In genomic region chr1:12245733-12246132, GRCh38 we compare ENCODE assay signal across 29 cellular contexts. TPM values are rescaled to one million over a fixed set of nuclear protein-coding genes. Genes with fewer than 3 reads are reported as not detected.
DNase-seq lines count a peak whose midpoint lies in the region; ATAC-seq, FAIRE-seq and TF ChIP-seq lines count a peak whose summit lies in the region.
"Had no signal": no experiment of that assay in that cellular context is flagged by ENCODE, and none has a peak within 500 bp of the region (broad histone marks: within the 10 kb centered on the region; RNA-seq: fewer than 3 reads in every experiment).

No MANE protein-coding gene starts in this region.

- intact Hi-C loops in HepG2 (cut with micrococcal nuclease; ENCODE audit: unreplicated experiment) (no loop called here), right lobe of liver (cut with DNase I) (no loop called here), K562 (cut with micrococcal nuclease) (no loop called here)

- no peaks in the 10 kb centered on the region for H3K9me3 Mint-ChIP-seq in stimulated activated naive B cell treated with anti-CD40 and anti-IgM and Interleukin-4, amounts not matched to agents 10 μg/mL and 1 μg/mL and 100 μg/mL, for 72 hours
- H3K9me3 Mint-ChIP-seq: CD4-positive, alpha-beta T cell; H9; HFFc6 had no signal

- H3K4me1 Mint-ChIP-seq in stimulated activated naive B cell treated with anti-CD40 and anti-IgM and Interleukin-4, amounts not matched to agents 10 μg/mL and 1 μg/mL and 100 μg/mL, for 72 hours, result peaks cover 2 to 10% of the 10 kb centered on the region in 2 donors

- no peak for FAIRE-seq in HepG2 (lab: Jason Lieb, UNC)
- no peak for FAIRE-seq in K562 (lab: Jason Lieb, UNC)
- FAIRE-seq: D721Med, GM18507 had no signal

- no peaks in the 10 kb centered on the region for H3K9me1 ChIP-seq in K562 (ENCODE audit: control insufficient read depth, insufficient read depth, low read length)

- TF ChIP-seq POLR2A in HepG2 (IDR thresholded peaks at IDR 0.05; ENCODE audit: insufficient read depth in 1 of 2, low read depth in 2 of 2, low read length in 2 of 2) (no peak), right lobe of liver (IDR thresholded peaks at IDR 0.05) (no peak), K562 (conservative IDR thresholded peaks at IDR 0.05) (no peak)

- H3K4me3 ChIP-seq in HepG2 (replicated peaks in 1 of 3; ENCODE audit: insufficient read depth in 1 of 3, low read depth in 2 of 3, low read length in 3 of 3) (no peak overlapping the region), right lobe of liver (no peak overlapping the region), K562 (no peak overlapping the region)
- H3K4me3 ChIP-seq: BLaER1 treated with 17β-estradiol and CSF1 and Interleukin-3, amounts not matched to agents 10 nM and 100 nM; GM23248; PC-9; SJSA1 had no signal

- H3K27ac ChIP-seq in HepG2 (ENCODE audit: extremely low read length, insufficient read depth, low read length) (no peak overlapping the region), right lobe of liver (no peak overlapping the region), K562 (ENCODE audit: extremely low read depth, low read depth, low read length) (no peak overlapping the region; the same call in 2 of the 3 replicates)
- H3K27ac ChIP-seq: BLaER1 treated with 17β-estradiol and CSF1 and Interleukin-3, amounts not matched to agents 10 nM and 100 nM; GM23248; PC-9; SJSA1 had no signal

- H3K27me3 ChIP-seq in HepG2 (ENCODE audit: control insufficient read depth in 1 of 2, insufficient read depth in 2 of 2, low read length in 2 of 2) (no peaks in the 10 kb centered on the region), right lobe of liver (no peaks in the 10 kb centered on the region), K562 (ENCODE audit: control insufficient read depth in 2 of 2, insufficient read depth in 2 of 2, low read length in 2 of 2) (no peaks in the 10 kb centered on the region)
- H3K27me3 ChIP-seq: BLaER1 treated with 17β-estradiol and CSF1 and Interleukin-3, amounts not matched to agents 10 nM and 100 nM; SJSA1 had no signal

- H3K36me3 ChIP-seq in HepG2 (replicated peaks in 1 of 2; ENCODE audit: control insufficient read depth in 1 of 2, insufficient read depth in 2 of 2, low read length in 2 of 2) (peaks cover 9 to 39% of the 10 kb centered on the region in 2 experiments), right lobe of liver (peaks cover 0 to 71% (median 32%) of the 10 kb centered on the region in 4 donors), K562 (ENCODE audit: control insufficient read depth, insufficient read depth, low read length) (peaks cover 78% of the 10 kb centered on the region)

- H2AFZ ChIP-seq in HepG2 (ENCODE audit: low read length) (no peak overlapping the region), K562 (ENCODE audit: low read depth, low read length) (no peak overlapping the region)
- H2AFZ ChIP-seq: GM23248, PC-9 had no signal

- H3K27ac Mint-ChIP-seq in stimulated activated naive B cell treated with anti-CD40 and anti-IgM and Interleukin-4, amounts not matched to agents 10 μg/mL and 1 μg/mL and 100 μg/mL, for 72 hours, result peak overlapping the region; percentile 6
- H3K27ac Mint-ChIP-seq: CD4-positive, alpha-beta T cell; H9; HFFc6 had no signal

- TF ChIP-seq EP300 in HepG2 (IDR thresholded peaks at IDR 0.05; ENCODE audit: low read depth in 2 of 2, low read length in 2 of 2) (no peak), HepG2 (CRISPR knock-in tag; IDR thresholded peaks at IDR 0.05; ENCODE audit: borderline replicate concordance) (no peak), K562 (IDR thresholded peaks at IDR 0.05; ENCODE audit: low read length) (no peak)

- H3K4me2 ChIP-seq in HepG2 (ENCODE audit: low read depth, low read length), result no peak overlapping the region
- no peak overlapping the region for H3K4me2 ChIP-seq in K562 (ENCODE audit: insufficient read depth, low read length)
- H3K4me2 ChIP-seq: BLaER1 treated with 17β-estradiol and CSF1 and Interleukin-3, amounts not matched to agents 10 nM and 100 nM; PC-9 had no signal

- TF ChIP-seq CTCF in HepG2 (CRISPR knock-in tag; IDR thresholded peaks at IDR 0.05) (no peak), right lobe of liver (IDR thresholded peaks at IDR 0.05) (no peak), K562 (IDR thresholded peaks at IDR 0.05 in 2 of 3, conservative IDR thresholded peaks at IDR 0.05 in 1 of 3; ENCODE audit: insufficient read depth in 2 of 3, low read depth in 1 of 3, low read length in 3 of 3) (no peak)

- TF ChIP-seq RAD21 in HepG2 (CRISPR knock-in tag; IDR thresholded peaks at IDR 0.05), result no peak
- TF ChIP-seq RAD21 in K562 (CRISPR knock-in tag; conservative IDR thresholded peaks at IDR 0.05 in 1 of 2, IDR thresholded peaks at IDR 0.05 in 1 of 2), result no peak

- ATAC-seq in HepG2, result no peak
- ATAC-seq in right lobe of liver, result no peak
- no peak for ATAC-seq in K562
- ATAC-seq in stimulated activated naive B cell treated with anti-CD40 and anti-IgM and Interleukin-4, amounts not matched to agents 10 μg/mL and 1 μg/mL and 100 μg/mL, for 72 hours (replicated peaks), result no peak

- peaks cover 32 to 52% of the 10 kb centered on the region in 2 donors for H3K36me3 Mint-ChIP-seq in stimulated activated naive B cell treated with anti-CD40 and anti-IgM and Interleukin-4, amounts not matched to agents 10 μg/mL and 1 μg/mL and 100 μg/mL, for 72 hours

- CTCF ChIA-PET in HepG2 (lab: Yijun Ruan, JAX; ENCODE audit: low intra/inter-chr PET ratio, low total read pairs), result no interaction called here
- CTCF ChIA-PET in K562 (lab: Yijun Ruan, JAX; ENCODE audit: low intra/inter-chr PET ratio), result no interaction called here

- no TSS peak for BruUV-seq in HepG2 (replicated peaks; lab: Mats Ljungman, UMichigan)
- BruUV-seq in K562 (replicated peaks; lab: Mats Ljungman, UMichigan), result no TSS peak

- POLR2A ChIA-PET in HepG2 (lab: Yijun Ruan, JAX) (no interaction called here), K562 (lab: Yijun Ruan, JAX) (interaction anchor here (0.9 to 1.7 kb wide), 4 partner anchors 8 to 14 kb away, joined by 3 to 5 read pairs (median 4); no protein-coding TSS in a partner anchor)

- H4K20me1 ChIP-seq in HepG2 (ENCODE audit: insufficient read depth, low read length) (no peaks in the 10 kb centered on the region), K562 (replicated peaks; ENCODE audit: control insufficient read depth, insufficient read depth, low read length) (no peaks in the 10 kb centered on the region)

- in situ Hi-C loops in HepG2 (cut with HindIII; ENCODE audit: extremely low pct_ligation_motif_present, low pct_unique_long_range_greater_than_20kb) (no loop called here), K562 (cut with MboI) (no loop called here)

- H3K9me3 ChIP-seq in HepG2 (ENCODE audit: low read length) (no peaks in the 10 kb centered on the region), right lobe of liver (no peaks in the 10 kb centered on the region), K562 (replicated peaks; ENCODE audit: control insufficient read depth, insufficient read depth, low read depth, low read length) (no peaks in the 10 kb centered on the region)
- H3K9me3 ChIP-seq: BLaER1 treated with 17β-estradiol and CSF1 and Interleukin-3, amounts not matched to agents 10 nM and 100 nM; SJSA1 had no signal

- DNase-seq in HepG2 (ENCODE audit: low spot score) (no peak), right lobe of liver (no peak), K562 (ENCODE audit: extremely low read depth in 1 of 4, low spot score in 3 of 4) (no peak), activated T-cell treated with anti-CD3 and anti-CD28 coated beads for 4 hours (no peak), DMS79 (lab: John Stamatoyannopoulos, UW) (no peak), ecto neural progenitor cell (ENCODE audit: low spot score) (no peak)
- DNase-seq in stimulated activated naive B cell treated with anti-CD40 and anti-IgM and Interleukin-4, amounts not matched to agents 10 μg/mL and 1 μg/mL and 100 μg/mL, for 72 hours, result no peak
- no peak for DNase-seq in stimulated activated CD4-positive, alpha-beta T cell treated with anti-CD3 and anti-CD28 coated beads, Interleukin-2, amount 100 ng/mL, for 48 hours
- DNase-seq: 8988T; CD4-positive, alpha-beta T cell; H9; HFFc6; KG1; NCI-H1048; NCI-H1417; NCI-H1694; NCI-H2029 treated with DMSO at 0.1 percent for 48 hours; NCI-H446 treated with DMSO at 0.1 percent for 48 hours; NCI-H526; NCI-H82; NK-92 treated with Interleukin-12 subunit alpha and Interleukin-12 subunit beta, amount 100 ng/mL, for 24 hours; PC-9; Right ventricle myocardium superior; RPMI8226 had no signal

- H3K4me3 Mint-ChIP-seq in stimulated activated naive B cell treated with anti-CD40 and anti-IgM and Interleukin-4, amounts not matched to agents 10 μg/mL and 1 μg/mL and 100 μg/mL, for 72 hours, result no peak overlapping the region
- H3K4me3 Mint-ChIP-seq: CD4-positive, alpha-beta T cell; H9; HFFc6 had no signal

- H3K4me1 ChIP-seq in HepG2 (ENCODE audit: insufficient read depth, low read length) (no peaks in the 10 kb centered on the region), right lobe of liver (no peaks in the 10 kb centered on the region), K562 (replicated peaks in 1 of 2; ENCODE audit: control insufficient read depth in 2 of 2, insufficient read depth in 2 of 2, low read length in 2 of 2) (no peaks in the 10 kb centered on the region)
- H3K4me1 ChIP-seq: SJSA1 had no signal

- H3K79me2 ChIP-seq in HepG2 (ENCODE audit: insufficient read depth, low read length) (no peaks in the 10 kb centered on the region), K562 (ENCODE audit: control insufficient read depth, insufficient read depth, low read length) (no peaks in the 10 kb centered on the region)

- no peaks in the 10 kb centered on the region for H3K27me3 Mint-ChIP-seq in stimulated activated naive B cell treated with anti-CD40 and anti-IgM and Interleukin-4, amounts not matched to agents 10 μg/mL and 1 μg/mL and 100 μg/mL, for 72 hours
- H3K27me3 Mint-ChIP-seq: CD4-positive, alpha-beta T cell had no signal

- H3K9ac ChIP-seq in HepG2 (ENCODE audit: insufficient read depth, low read depth, low read length), result no peak overlapping the region
- H3K9ac ChIP-seq in K562 (ENCODE audit: insufficient read depth in 1 of 2, low read depth in 2 of 2, low read length in 2 of 2), result no peak overlapping the region
- H3K9ac ChIP-seq: GM23248 had no signal

RNA-seq across cellular contexts. Expression of gene VPS13D, which starts 15.9 kb away (rescaled TPM):
- total RNA-seq in HepG2 (2016; rRNA removed; fragmentation: Illumina TruSeq; extraction: Trizol), result 13.9 and 14.2 TPM in 2 replicates
- total RNA-seq in HepG2 (2016; cell fraction: cytosol; rRNA removed; fragmentation: Illumina TruSeq; extraction: Trizol; ENCODE audit: low read depth), result 5.8 and 6.7 TPM in 2 replicates
- 10.6 and 11.0 TPM in 2 replicates for total RNA-seq in HepG2 (2016; cell fraction: insoluble cytoplasmic fraction; rRNA removed; fragmentation: Illumina TruSeq; extraction: Trizol)
- 4.5 and 5.9 TPM in 2 replicates for total RNA-seq in HepG2 (2016; cell fraction: membrane; rRNA removed; fragmentation: Illumina TruSeq; extraction: Trizol)
- total RNA-seq in HepG2 (2016; cell fraction: nucleus; rRNA removed; fragmentation: Illumina TruSeq; extraction: Trizol), result 20.5 and 26.2 TPM in 2 replicates
- 8.6 and 9.2 TPM in 2 replicates for polyA plus RNA-seq in HepG2 (2011; rRNA removed)
- 7.0 and 8.7 TPM in 2 replicates for polyA plus RNA-seq in HepG2 (2011; cell fraction: cytosol; rRNA removed)
- polyA plus RNA-seq in HepG2 (2011; cell fraction: nucleus; rRNA removed), result 16.7 and 19.0 TPM in 2 replicates
- 7.3 and 7.6 TPM in 2 replicates for polyA plus RNA-seq in HepG2 (2012)
- 0.57 and 0.77 TPM in 2 replicates for polyA plus RNA-seq in HepG2 (2016; cell fraction: cytosol; fragmentation: Illumina TruSeq; extraction: Trizol; ENCODE audit: low read depth)
- polyA plus RNA-seq in HepG2 (2016; cell fraction: insoluble cytoplasmic fraction; fragmentation: Illumina TruSeq; extraction: Trizol; ENCODE audit: low read depth), result 7.9 and 10.6 TPM in 2 replicates
- polyA plus RNA-seq in HepG2 (2016; cell fraction: membrane; fragmentation: Illumina TruSeq; extraction: Trizol; ENCODE audit: low read depth), result 1.4 and 1.5 TPM in 2 replicates
- polyA plus RNA-seq in HepG2 (2016; cell fraction: nucleus; fragmentation: Illumina TruSeq; extraction: Trizol; ENCODE audit: insufficient read depth, low read depth), result 10.4 and 11.0 TPM in 2 replicates
- polyA minus RNA-seq in HepG2 (2011; rRNA and poly(A)+ RNA removed; ENCODE audit: low replicate concordance), result 26.2 and 54.8 TPM in 2 replicates
- polyA minus RNA-seq in HepG2 (2011; cell fraction: cytosol; rRNA and poly(A)+ RNA removed), result 11.6 and 12.3 TPM in 2 replicates
- polyA minus RNA-seq in HepG2 (2011; cell fraction: nucleus; rRNA and poly(A)+ RNA removed), result 52.4 and 72.0 TPM in 2 replicates
- total RNA-seq in right lobe of liver, result 10 to 100 TPM; 25.9 to 36.9 (median 30.8) TPM
- 242 and 510 TPM in 2 replicates for total RNA-seq in K562 (2011; cell fraction: chromatin; rRNA removed; ENCODE audit: low replicate concordance)
- 134 and 184 TPM in 2 replicates for total RNA-seq in K562 (2011; cell fraction: nucleolus; rRNA removed)
- total RNA-seq in K562 (2011; cell fraction: nucleoplasm; rRNA removed), result 201 and 203 TPM in 2 replicates
- 31.7 and 34.0 TPM in 2 replicates for total RNA-seq in K562 (2014; rRNA removed)
- 46.5 and 48.1 TPM in 2 replicates for total RNA-seq in K562 (2014; rRNA removed; fragmentation: Illumina TruSeq; extraction: Trizol)
- total RNA-seq in K562 (2015; rRNA removed; fragmentation: Illumina TruSeq; extraction: Trizol), result 36.6 and 38.5 TPM in 2 replicates
- 47.2 and 50.0 TPM in 2 replicates for total RNA-seq in K562 (2021)
- 50.3 and 51.5 TPM in 2 replicates for polyA plus RNA-seq in K562 (2011; rRNA removed)
- 24.7 and 32.9 TPM in 2 replicates for polyA plus RNA-seq in K562 (2011; cell fraction: cytosol; rRNA removed)
- polyA plus RNA-seq in K562 (2011; cell fraction: nucleus; rRNA removed), result 80.4 and 87.5 TPM in 2 replicates
- 21.3 and 30.8 TPM in 2 replicates for polyA plus RNA-seq in K562 (2012)
- 41.3 and 46.6 TPM in 2 replicates for polyA plus RNA-seq in K562 (2014; fragmentation: Illumina TruSeq; extraction: Trizol)
- polyA plus RNA-seq in K562 (2014; fragmentation: Nextera tagmentation; extraction: Ambion mirVana), result 10 to 100 TPM in 1 of 2 experiments, 1 to 10 TPM in 1; 6.1 to 13.9 TPM
- 37.2 and 41.3 TPM in 2 replicates for polyA plus RNA-seq in K562 (2014; rRNA removed)
- 105 and 124 TPM in 2 replicates for polyA minus RNA-seq in K562 (2011; rRNA and poly(A)+ RNA removed)
- 40.4 and 42.1 TPM in 2 replicates for polyA minus RNA-seq in K562 (2011; cell fraction: cytosol; rRNA and poly(A)+ RNA removed)
- polyA minus RNA-seq in K562 (2011; cell fraction: nucleus; rRNA and poly(A)+ RNA removed), result 107 and 189 TPM in 2 replicates

Comparison
In these comparisons a context has a peak if more than half of its experiments do, and no peak if none do; other contexts are left out.
1. Of the 241 proteins assayed by ChIP-seq in both HepG2 and K562: peak only in HepG2: MAFK; only in K562: MAFG; in both: MAFF; in neither: 238.